ENCODE assay signal across 31 cellular contexts in genomic region chr12:113655479-113655878, GRCh38.
"Had no signal": no experiment of that assay in that cellular context is flagged by ENCODE, and none has a peak within 500 bp of the region (broad histone marks: within the 10 kb centered on the region; RNA-seq: fewer than 3 reads in every experiment).

No MANE protein-coding gene starts in this region.

- ATAC-seq: activated naive CD4-positive, alpha-beta T cell treated with anti-CD3 and anti-CD28 coated beads, Interleukin-2, amount 50 U/mL, for 72 hours; activated naive CD8-positive, alpha-beta T cell treated with anti-CD3 and anti-CD28 coated beads, Interleukin-2, amount 50 U/mL, for 24 hours; activated T-cell treated with anti-CD3 and anti-CD28 coated beads, Interleukin-2, amount 50 U/mL, for 4 hours; activated T-cell treated with anti-CD3 and anti-CD28 coated beads, Interleukin-2, amount 50 U/mL, for 72 hours; activated T-helper 17 cell treated with anti-CD3 and anti-CD28 coated beads, Interleukin-2, amount 50 U/mL, for 72 hours; body of pancreas had no signal

- H3K9me3 ChIP-seq: adrenal gland had no signal

- H3K27ac ChIP-seq: adrenal gland, ascending aorta, body of pancreas, brain microvascular endothelial cell, breast epithelium, cardiac muscle cell had no signal

- FAIRE-seq: astrocyte had no signal

- H3K4me1 ChIP-seq: adrenal gland, ascending aorta, body of pancreas, breast epithelium had no signal

- H3K36me3 ChIP-seq: adrenal gland, ascending aorta, brain microvascular endothelial cell, breast epithelium, cardiac muscle cell had no signal

- H3K27me3 ChIP-seq: ascending aorta, body of pancreas, brain microvascular endothelial cell, cardiac muscle cell had no signal

- H3K4me3 ChIP-seq: adrenal gland, ascending aorta, body of pancreas, breast epithelium, cardiac muscle cell had no signal

- DNase-seq: activated effector memory CD4-positive, alpha-beta T cell treated with anti-CD3 and anti-CD28 coated beads, Interleukin-2, amount 50 U/mL, for 16 hours; activated effector memory CD4-positive, alpha-beta T cell treated with Interleukin-2 at 50 U/mL for 16 hours; activated gamma-delta T cell; activated gamma-delta T cell treated with Interleukin-2 at 50 U/mL for 16 hours; activated naive CD4-positive, alpha-beta T cell; activated naive CD4-positive, alpha-beta T cell treated with anti-CD3 and anti-CD28 coated beads for 36 hours; activated naive CD4-positive, alpha-beta T cell treated with anti-CD3 and anti-CD28 coated beads, Interleukin-2, amount 10 ng/mL, durations not matched to agents 7 days and 5 days; activated naive CD4-positive, alpha-beta T cell treated with anti-CD3 and anti-CD28 coated beads, Interleukin-2, amount 50 U/mL, for 16 hours; activated naive CD4-positive, alpha-beta T cell treated with Interleukin-2 at 50 U/mL for 16 hours; activated naive CD8-positive, alpha-beta T cell treated with anti-CD3 and anti-CD28 coated beads for 36 hours; activated naive CD8-positive, alpha-beta T cell treated with anti-CD3 and anti-CD28 coated beads, Interleukin-2, amount 10 ng/mL, durations not matched to agents 7 days and 5 days; activated naive CD8-positive, alpha-beta T cell treated with anti-CD3 and anti-CD28 coated beads, Interleukin-2, amount 50 U/mL, for 24 hours; activated T-cell treated with anti-CD3 and anti-CD28 coated beads, Interleukin-2, amount 50 U/mL, for 24 hours; activated T-cell treated with anti-CD3 and anti-CD28 coated beads, Interleukin-2, amount 50 U/mL, for 4 hours; activated T-cell treated with anti-CD3 and anti-CD28 coated beads, Interleukin-2, amount 50 U/mL, for 48 hours; activated T-cell treated with anti-CD3 and anti-CD28 coated beads, Interleukin-2, amount 50 U/mL, for 72 hours; adrenal gland; amniotic stem cell; amygdala; anterior cingulate cortex; aorta; body of pancreas; brain microvascular endothelial cell; central memory CD4-positive, alpha-beta T cell; cerebellar nuclear complex had no signal
